In genomic region chr1:6205849-6206845, GRCh38 we compare ENCODE assay signal across 8 cellular contexts. TPM values are rescaled to one million over a fixed set of nuclear protein-coding genes. Genes with fewer than 3 reads are reported as not detected.
DNase-seq lines count a peak whose midpoint lies in the region; ATAC-seq, FAIRE-seq and TF ChIP-seq lines count a peak whose summit lies in the region.

RNF207 (plus strand) TSS chr1:6206119; CDS start chr1:6206536, 417 bp downstream.

- intact Hi-C loops in breast epithelium (cut with DNase I; ENCODE audit: low total_unique reads) = no loop called here
- intact Hi-C loops in kidney (cut with DNase I) = no loop called here

- peaks cover 15% of the 10 kb centered on the region for H3K4me1 Mint-ChIP-seq in T-helper 2 cell treated with Interferon-gamma antibody and Interleukin-4, amounts not matched to agents 5 μg/mL and 100 μg/mL, for 36 hours (ENCODE audit: low read depth)

- H3K36me3 ChIP-seq in breast epithelium (no peaks in the 10 kb centered on the region), kidney (ENCODE audit: control insufficient read depth in 1 of 2, insufficient read depth in 2 of 2, low read length in 2 of 2) (no peaks in the 10 kb centered on the region)

- no peaks in the 10 kb centered on the region for H3K27me3 Mint-ChIP-seq in T-helper 2 cell treated with Interferon-gamma antibody and Interleukin-4, amounts not matched to agents 5 μg/mL and 100 μg/mL, for 36 hours (ENCODE audit: low read depth)

- ATAC-seq in HG03066 (IDR thresholded peaks at IDR 0.05; ENCODE audit: low read depth, unreplicated experiment) (peak; percentile 54), GM19035 (IDR thresholded peaks at IDR 0.05; ENCODE audit: unreplicated experiment) (no peak)

- TF ChIP-seq CTCF in breast epithelium (IDR thresholded peaks at IDR 0.05) (no peak), kidney (IDR thresholded peaks at IDR 0.05; ENCODE audit: borderline replicate concordance, extremely low read depth, insufficient read depth) (no peak)

- peak within 1 kb of the TSS; percentile 83 for H3K4me3 Mint-ChIP-seq in T-helper 2 cell treated with Interferon-gamma antibody and Interleukin-4, amounts not matched to agents 5 μg/mL and 100 μg/mL, for 36 hours

- H3K4me1 ChIP-seq in breast epithelium = peaks cover 3% of the 10 kb centered on the region in 2 donors
- H3K4me1 ChIP-seq in kidney (ENCODE audit: control insufficient read depth in 1 of 2, insufficient read depth in 1 of 2, low read depth in 1 of 2, low read length in 2 of 2) = peaks cover 0 to 7% of the 10 kb centered on the region in 2 donors

- H3K27ac Mint-ChIP-seq in T-helper 2 cell treated with Interferon-gamma antibody and Interleukin-4, amounts not matched to agents 5 μg/mL and 100 μg/mL, for 36 hours = no peak within 1 kb of the TSS

- DNase-seq in DMS79 treated with DMSO at 0.1 percent for 48 hours (lab: John Stamatoyannopoulos, UW) (peak; percentile 56), DMS79 (lab: John Stamatoyannopoulos, UW) (no peak), breast epithelium (ENCODE audit: low spot score in 2 of 2) (no peak), kidney (peak; percentile 91)
- peak; percentile 84 for DNase-seq in T-helper 2 cell treated with Interferon-gamma antibody and Interleukin-4, amounts not matched to agents 5 μg/mL and 100 μg/mL, for 36 hours (ENCODE audit: low spot score)
- DNase-seq in stimulated activated CD4-positive, alpha-beta T cell treated with anti-CD3 and anti-CD28 coated beads, Interleukin-2, amount 100 ng/mL, for 24 hours = peak; percentile 76 to 80

- H3K36me3 Mint-ChIP-seq in T-helper 2 cell treated with Interferon-gamma antibody and Interleukin-4, amounts not matched to agents 5 μg/mL and 100 μg/mL, for 36 hours (ENCODE audit: low read depth) = no peaks in the 10 kb centered on the region

- FAIRE-seq in kidney (lab: Jason Lieb, UNC) = no peak

- peak within 1 kb of the TSS; percentile 48 to 55 for H3K9ac ChIP-seq in kidney (ENCODE audit: low read length in 2 of 2)

- H3K27ac ChIP-seq in breast epithelium = peak within 1 kb of the TSS; percentile 58 to 75
- H3K27ac ChIP-seq in kidney (ENCODE audit: low read depth in 2 of 2, low read length in 2 of 2) = peak within 1 kb of the TSS; percentile 65 to 76

- TF ChIP-seq POLR2A in breast epithelium (IDR thresholded peaks at IDR 0.05) = no peak

- no peaks in the 10 kb centered on the region for H3K27me3 ChIP-seq in breast epithelium

- no peaks in the 10 kb centered on the region for H3K9me3 Mint-ChIP-seq in T-helper 2 cell treated with Interferon-gamma antibody and Interleukin-4, amounts not matched to agents 5 μg/mL and 100 μg/mL, for 36 hours

- H3K9me3 ChIP-seq in breast epithelium (no peaks in the 10 kb centered on the region), kidney (ENCODE audit: control insufficient read depth in 1 of 2, low read length in 2 of 2) (no peaks in the 10 kb centered on the region)

- H3K4me3 ChIP-seq in breast epithelium (peak within 1 kb of the TSS; percentile 40 to 82 (median 66)), kidney (ENCODE audit: low read length in 2 of 2) (peak within 1 kb of the TSS; percentile 64 to 70)

RNA-seq across cellular contexts. Expression of gene RNF207, which starts in this region (rescaled TPM):
- total RNA-seq in breast epithelium (10 to 100 TPM in 2 of 3 donors, 1 to 10 TPM in 1; 2.7 to 32.4 (median 29.9) TPM), kidney (43.6 TPM)
- 7.7 TPM for polyA plus RNA-seq in kidney (ENCODE audit: insufficient read depth, low read depth, low replicate concordance)

Comparison
In these comparisons a context has a peak if more than half of its experiments do, and no peak if none do; other contexts are left out.
1. DNase-seq: peak in DMS79 treated with DMSO at 0.1 percent for 48 hours (single experiment), T-helper 2 cell treated with Interferon-gamma antibody and Interleukin-4, amounts not matched to agents 5 μg/mL and 100 μg/mL, for 36 hours (single experiment), kidney (single experiment) and stimulated activated CD4-positive, alpha-beta T cell treated with anti-CD3 and anti-CD28 coated beads, Interleukin-2, amount 100 ng/mL, for 24 hours (2 of 2); none in DMS79 (single experiment) and breast epithelium (0 of 2).